In genomic region chr9:129406278-129407225, GRCh38 we compare ENCODE assay signal across 1 cellular context.
A peak's percentile ranks its signal among the peaks of the same experiment; 100 is the strongest.
TF ChIP-seq lines count a peak whose summit lies in the region.

No MANE protein-coding gene starts in this region.

TF ChIP-seq in K562, 482 proteins besides CTCF, POLR2A, EP300 and RAD21 (continued from another document and continues in another):
- TF ChIP-seq TAF7 (tag; IDR thresholded peaks at IDR 0.05) = peak; percentile 35; the same call in 1 of the 2 replicates
- TF ChIP-seq ZBED1 (IDR thresholded peaks at IDR 0.05) = 0 out of 2 replicates have a peak, but pooled peaks have one; percentile 58
- peak in 1 of 2 experiments; percentile 80; a peak in 1 of 4 replicates for TF ChIP-seq KDM4B (IDR thresholded peaks at IDR 0.05; ENCODE audit: borderline replicate concordance in 2 of 2, low read depth in 1 of 2)
- peak; percentile 67; the same call in 1 of the 2 replicates for TF ChIP-seq CC2D1A (IDR thresholded peaks at IDR 0.05)
- TF ChIP-seq ETV6 (IDR thresholded peaks at IDR 0.05; ENCODE audit: borderline replicate concordance in 1 of 2, low read depth in 2 of 2, low read length in 1 of 2) = no peak
- no peak for TF ChIP-seq ETV6 (CRISPR knock-in tag; IDR thresholded peaks at IDR 0.05; ENCODE audit: borderline replicate concordance)
- TF ChIP-seq ZNF311 (CRISPR knock-in tag; IDR thresholded peaks at IDR 0.05) = peak; percentile 55; the same call in 1 of the 2 replicates
- no peak for TF ChIP-seq TSC22D4 (tag; IDR thresholded peaks at IDR 0.05)
- TF ChIP-seq ETV1 (tag; conservative IDR thresholded peaks at IDR 0.05; ENCODE audit: low read depth) = peak; percentile 89
- TF ChIP-seq, protein P1, sequence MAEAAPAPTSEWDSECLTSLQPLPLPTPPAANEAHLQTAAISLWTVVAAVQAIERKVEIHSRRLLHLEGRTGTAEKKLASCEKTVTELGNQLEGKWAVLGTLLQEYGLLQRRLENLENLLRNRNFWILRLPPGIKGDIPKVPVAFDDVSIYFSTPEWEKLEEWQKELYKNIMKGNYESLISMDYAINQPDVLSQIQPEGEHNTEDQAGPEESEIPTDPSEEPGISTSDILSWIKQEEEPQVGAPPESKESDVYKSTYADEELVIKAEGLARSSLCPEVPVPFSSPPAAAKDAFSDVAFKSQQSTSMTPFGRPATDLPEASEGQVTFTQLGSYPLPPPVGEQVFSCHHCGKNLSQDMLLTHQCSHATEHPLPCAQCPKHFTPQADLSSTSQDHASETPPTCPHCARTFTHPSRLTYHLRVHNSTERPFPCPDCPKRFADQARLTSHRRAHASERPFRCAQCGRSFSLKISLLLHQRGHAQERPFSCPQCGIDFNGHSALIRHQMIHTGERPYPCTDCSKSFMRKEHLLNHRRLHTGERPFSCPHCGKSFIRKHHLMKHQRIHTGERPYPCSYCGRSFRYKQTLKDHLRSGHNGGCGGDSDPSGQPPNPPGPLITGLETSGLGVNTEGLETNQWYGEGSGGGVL (CRISPR knock-in tag; IDR thresholded peaks at IDR 0.05) = no peak
- TF ChIP-seq TEAD1 (CRISPR knock-in tag; IDR thresholded peaks at IDR 0.05) = peak in 1 of 2 experiments; percentile 3; a peak in 1 of 4 replicates
- no peak for TF ChIP-seq MTA1 (IDR thresholded peaks at IDR 0.05; ENCODE audit: borderline replicate concordance)
- TF ChIP-seq RHOXF2B (CRISPR knock-in tag; conservative IDR thresholded peaks at IDR 0.05) = no peak
- TF ChIP-seq ZNF384 (IDR thresholded peaks at IDR 0.05; ENCODE audit: low read depth, low read length) = no peak
- TF ChIP-seq RBFOX2 (IDR thresholded peaks at IDR 0.05; ENCODE audit: low read depth, low read length) = peak; percentile 77
- TF ChIP-seq TRIM28 (IDR thresholded peaks at IDR 0.05) = 0 out of 2 replicates have a peak, but pooled peaks have one; percentile 19
- TF ChIP-seq ETV5 (CRISPR knock-in tag; IDR thresholded peaks at IDR 0.05; ENCODE audit: low read depth) = peak; percentile 79
- TF ChIP-seq ZNF584 (CRISPR knock-in tag; IDR thresholded peaks at IDR 0.05; ENCODE audit: low read depth) = no peak
- no peak for TF ChIP-seq EZH2 (IDR thresholded peaks at IDR 0.05; ENCODE audit: borderline replicate concordance, low read depth, low read length)
- TF ChIP-seq, protein P2, sequence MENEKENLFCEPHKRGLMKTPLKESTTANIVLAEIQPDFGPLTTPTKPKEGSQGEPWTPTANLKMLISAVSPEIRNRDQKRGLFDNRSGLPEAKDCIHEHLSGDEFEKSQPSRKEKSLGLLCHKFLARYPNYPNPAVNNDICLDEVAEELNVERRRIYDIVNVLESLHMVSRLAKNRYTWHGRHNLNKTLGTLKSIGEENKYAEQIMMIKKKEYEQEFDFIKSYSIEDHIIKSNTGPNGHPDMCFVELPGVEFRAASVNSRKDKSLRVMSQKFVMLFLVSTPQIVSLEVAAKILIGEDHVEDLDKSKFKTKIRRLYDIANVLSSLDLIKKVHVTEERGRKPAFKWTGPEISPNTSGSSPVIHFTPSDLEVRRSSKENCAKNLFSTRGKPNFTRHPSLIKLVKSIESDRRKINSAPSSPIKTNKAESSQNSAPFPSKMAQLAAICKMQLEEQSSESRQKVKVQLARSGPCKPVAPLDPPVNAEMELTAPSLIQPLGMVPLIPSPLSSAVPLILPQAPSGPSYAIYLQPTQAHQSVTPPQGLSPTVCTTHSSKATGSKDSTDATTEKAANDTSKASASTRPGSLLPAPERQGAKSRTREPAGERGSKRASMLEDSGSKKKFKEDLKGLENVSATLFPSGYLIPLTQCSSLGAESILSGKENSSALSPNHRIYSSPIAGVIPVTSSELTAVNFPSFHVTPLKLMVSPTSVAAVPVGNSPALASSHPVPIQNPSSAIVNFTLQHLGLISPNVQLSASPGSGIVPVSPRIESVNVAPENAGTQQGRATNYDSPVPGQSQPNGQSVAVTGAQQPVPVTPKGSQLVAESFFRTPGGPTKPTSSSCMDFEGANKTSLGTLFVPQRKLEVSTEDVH (IDR thresholded peaks at IDR 0.05; ENCODE audit: low read depth, partially characterized antibody) = no peak
- TF ChIP-seq JUND (IDR thresholded peaks at IDR 0.05; ENCODE audit: borderline replicate concordance, low read depth, low read length) = peak; percentile 73
- TF ChIP-seq JUND (tag; IDR thresholded peaks at IDR 0.05; ENCODE audit: borderline replicate concordance, low read depth, low read length) = peak; percentile 68; the same call in 1 of the 3 replicates
- TF ChIP-seq PHF20 (IDR thresholded peaks at IDR 0.05; ENCODE audit: partially characterized antibody) = peak; percentile 12
- TF ChIP-seq ZFP36 (IDR thresholded peaks at IDR 0.05; ENCODE audit: low read depth, low read length, partially characterized antibody) = peak; percentile 32
- TF ChIP-seq SREBF1 (IDR thresholded peaks at IDR 0.05; ENCODE audit: borderline replicate concordance, low read depth, low read length) = peak; percentile 44; the same call in 1 of the 2 replicates
- no peak for TF ChIP-seq ZEB2 (IDR thresholded peaks at IDR 0.05)
- TF ChIP-seq ZNF436 (CRISPR knock-in tag; IDR thresholded peaks at IDR 0.05) = no peak
- no peak for TF ChIP-seq BDP1 (IDR thresholded peaks at IDR 0.05; ENCODE audit: insufficient read depth, insufficient read length)
- TF ChIP-seq YY1 (IDR thresholded peaks at IDR 0.05; ENCODE audit: borderline replicate concordance in 1 of 3, control insufficient read depth in 1 of 3, extremely low read depth in 1 of 3, insufficient read depth in 3 of 3, insufficient read length in 1 of 3, insufficient replicate concordance in 2 of 3, low read depth in 1 of 3, low read length in 2 of 3) = peak; percentile 21 to 87 (median 56)
- TF ChIP-seq, protein P3, sequence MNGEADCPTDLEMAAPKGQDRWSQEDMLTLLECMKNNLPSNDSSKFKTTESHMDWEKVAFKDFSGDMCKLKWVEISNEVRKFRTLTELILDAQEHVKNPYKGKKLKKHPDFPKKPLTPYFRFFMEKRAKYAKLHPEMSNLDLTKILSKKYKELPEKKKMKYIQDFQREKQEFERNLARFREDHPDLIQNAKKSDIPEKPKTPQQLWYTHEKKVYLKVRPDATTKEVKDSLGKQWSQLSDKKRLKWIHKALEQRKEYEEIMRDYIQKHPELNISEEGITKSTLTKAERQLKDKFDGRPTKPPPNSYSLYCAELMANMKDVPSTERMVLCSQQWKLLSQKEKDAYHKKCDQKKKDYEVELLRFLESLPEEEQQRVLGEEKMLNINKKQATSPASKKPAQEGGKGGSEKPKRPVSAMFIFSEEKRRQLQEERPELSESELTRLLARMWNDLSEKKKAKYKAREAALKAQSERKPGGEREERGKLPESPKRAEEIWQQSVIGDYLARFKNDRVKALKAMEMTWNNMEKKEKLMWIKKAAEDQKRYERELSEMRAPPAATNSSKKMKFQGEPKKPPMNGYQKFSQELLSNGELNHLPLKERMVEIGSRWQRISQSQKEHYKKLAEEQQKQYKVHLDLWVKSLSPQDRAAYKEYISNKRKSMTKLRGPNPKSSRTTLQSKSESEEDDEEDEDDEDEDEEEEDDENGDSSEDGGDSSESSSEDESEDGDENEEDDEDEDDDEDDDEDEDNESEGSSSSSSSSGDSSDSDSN (IDR thresholded peaks at IDR 0.05; ENCODE audit: borderline replicate concordance in 1 of 2, low read depth in 2 of 2, low read length in 2 of 2) = 0 out of 4 replicates have a peak, but pooled peaks of 1 of the 2 experiments have one; percentile 23
- TF ChIP-seq MAFF (IDR thresholded peaks at IDR 0.05; ENCODE audit: low read length) = no peak
- peak; percentile 59 for TF ChIP-seq KLF16 (IDR thresholded peaks at IDR 0.05)
- TF ChIP-seq SMARCC2 (IDR thresholded peaks at IDR 0.05; ENCODE audit: low read depth) = no peak
- peak; percentile 56 for TF ChIP-seq POLR2AphosphoS5 (IDR thresholded peaks at IDR 0.05; ENCODE audit: control insufficient read depth, insufficient read depth, low read depth, low read length)
- TF ChIP-seq NR2C1 (IDR thresholded peaks at IDR 0.05) = peak; percentile 0
- peak; percentile 54 for TF ChIP-seq NR2C1 (tag; IDR thresholded peaks at IDR 0.05)
- no peak for TF ChIP-seq ZC3H8 (IDR thresholded peaks at IDR 0.05)
- peak; percentile 77; the same call in 1 of the 2 replicates for TF ChIP-seq FOXK1 (CRISPR knock-in tag; IDR thresholded peaks at IDR 0.05; ENCODE audit: borderline replicate concordance)
- TF ChIP-seq, protein P4, sequence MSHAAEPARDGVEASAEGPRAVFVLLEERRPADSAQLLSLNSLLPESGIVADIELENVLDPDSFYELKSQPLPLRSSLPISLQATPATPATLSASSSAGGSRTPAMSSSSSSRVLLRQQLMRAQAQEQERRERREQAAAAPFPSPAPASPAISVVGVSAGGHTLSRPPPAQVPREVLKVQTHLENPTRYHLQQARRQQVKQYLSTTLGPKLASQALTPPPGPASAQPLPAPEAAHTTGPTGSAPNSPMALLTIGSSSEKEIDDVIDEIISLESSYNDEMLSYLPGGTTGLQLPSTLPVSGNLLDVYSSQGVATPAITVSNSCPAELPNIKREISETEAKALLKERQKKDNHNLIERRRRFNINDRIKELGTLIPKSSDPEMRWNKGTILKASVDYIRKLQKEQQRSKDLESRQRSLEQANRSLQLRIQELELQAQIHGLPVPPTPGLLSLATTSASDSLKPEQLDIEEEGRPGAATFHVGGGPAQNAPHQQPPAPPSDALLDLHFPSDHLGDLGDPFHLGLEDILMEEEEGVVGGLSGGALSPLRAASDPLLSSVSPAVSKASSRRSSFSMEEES (CRISPR knock-in tag; IDR thresholded peaks at IDR 0.05) = peak; percentile 86
- peak; percentile 61; the same call in 1 of the 2 replicates for TF ChIP-seq SOX6 (IDR thresholded peaks at IDR 0.05)
- TF ChIP-seq NCOA4 (IDR thresholded peaks at IDR 0.05; ENCODE audit: partially characterized antibody) = no peak
- TF ChIP-seq KLF13 (tag; IDR thresholded peaks at IDR 0.05; ENCODE audit: borderline replicate concordance, low read depth) = peak; percentile 72; the same call in 1 of the 2 replicates
- TF ChIP-seq, protein P5, sequence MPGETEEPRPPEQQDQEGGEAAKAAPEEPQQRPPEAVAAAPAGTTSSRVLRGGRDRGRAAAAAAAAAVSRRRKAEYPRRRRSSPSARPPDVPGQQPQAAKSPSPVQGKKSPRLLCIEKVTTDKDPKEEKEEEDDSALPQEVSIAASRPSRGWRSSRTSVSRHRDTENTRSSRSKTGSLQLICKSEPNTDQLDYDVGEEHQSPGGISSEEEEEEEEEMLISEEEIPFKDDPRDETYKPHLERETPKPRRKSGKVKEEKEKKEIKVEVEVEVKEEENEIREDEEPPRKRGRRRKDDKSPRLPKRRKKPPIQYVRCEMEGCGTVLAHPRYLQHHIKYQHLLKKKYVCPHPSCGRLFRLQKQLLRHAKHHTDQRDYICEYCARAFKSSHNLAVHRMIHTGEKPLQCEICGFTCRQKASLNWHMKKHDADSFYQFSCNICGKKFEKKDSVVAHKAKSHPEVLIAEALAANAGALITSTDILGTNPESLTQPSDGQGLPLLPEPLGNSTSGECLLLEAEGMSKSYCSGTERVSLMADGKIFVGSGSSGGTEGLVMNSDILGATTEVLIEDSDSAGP (CRISPR knock-in tag; IDR thresholded peaks at IDR 0.05) = 0 out of 2 replicates have a peak, but pooled peaks have one; percentile 51
- TF ChIP-seq BRD9 (IDR thresholded peaks at IDR 0.05; ENCODE audit: low read depth, partially characterized antibody) = peak; percentile 90
- TF ChIP-seq SNIP1 (IDR thresholded peaks at IDR 0.05; ENCODE audit: low read depth) = no peak
- TF ChIP-seq SRSF9 (IDR thresholded peaks at IDR 0.05; ENCODE audit: borderline replicate concordance, low read depth, low read length) = no peak
- peak; percentile 44; the same call in 1 of the 2 replicates for TF ChIP-seq ZNF175 (CRISPR knock-in tag; IDR thresholded peaks at IDR 0.05; ENCODE audit: low read depth)
